Comparison of ENCODE assay signal across 1 cellular context in the genomic region with DNA sequence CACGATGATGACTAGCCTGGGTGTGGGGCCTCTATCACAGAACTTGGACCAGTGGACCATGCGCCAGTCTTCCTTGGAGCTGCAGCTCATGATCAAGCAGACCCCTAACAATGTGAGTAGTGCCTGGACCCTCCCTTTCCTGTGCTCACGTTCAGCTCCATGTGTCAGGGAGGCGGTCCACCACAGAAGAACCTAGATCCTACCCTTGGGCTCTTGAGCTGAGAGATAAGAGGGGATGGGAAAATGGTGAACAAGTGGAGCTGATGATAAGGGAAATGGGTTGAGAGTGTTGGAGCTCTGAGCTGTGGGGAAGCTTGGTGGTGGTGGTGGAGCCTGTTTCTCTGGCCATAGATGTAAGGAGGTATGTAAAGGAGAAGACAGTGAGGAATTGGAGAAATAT.
A peak's percentile ranks its signal among the peaks of the same experiment; 100 is the strongest.
TF ChIP-seq lines count a peak whose summit lies in the region.

No MANE protein-coding gene starts in this region.

TF ChIP-seq in K562, 482 proteins besides CTCF, POLR2A, EP300 and RAD21 (continues in another document):
- TF ChIP-seq POLR2G (IDR thresholded peaks at IDR 0.05; ENCODE audit: low read depth, low read length) (no peak), SMARCE1 (IDR thresholded peaks at IDR 0.05) (peak; percentile 82), TAL1 (IDR thresholded peaks at IDR 0.05) (peak; percentile 96), NCOR1 (IDR thresholded peaks at IDR 0.05) (peak; percentile 93), LEF1 (IDR thresholded peaks at IDR 0.05) (peak; percentile 45; the same call in 1 of the 2 replicates), MYC (IDR thresholded peaks at IDR 0.05; ENCODE audit: low read depth, low read length) (peak; percentile 47; the same call in 1 of the 2 replicates), MYC (CRISPR knock-in tag; IDR thresholded peaks at IDR 0.05; ENCODE audit: borderline replicate concordance, low read depth) (no peak), SOX6 (IDR thresholded peaks at IDR 0.05) (peak; percentile 71), ELF4 (CRISPR knock-in tag; IDR thresholded peaks at IDR 0.05) (peak; percentile 61; the same call in 1 of the 2 replicates), SMARCA4 (IDR thresholded peaks at IDR 0.05) (peak; percentile 93), ZNF140 (CRISPR knock-in tag; IDR thresholded peaks at IDR 0.05) (no peak), GATA2 (CRISPR knock-in tag; IDR thresholded peaks at IDR 0.05) (peak; percentile 92), BHLHE40 (IDR thresholded peaks at IDR 0.05; ENCODE audit: low read length) (peak; percentile 91), ZNF384 (IDR thresholded peaks at IDR 0.05; ENCODE audit: low read depth, low read length) (no peak), CXXC5 (CRISPR knock-in tag; IDR thresholded peaks at IDR 0.05) (peak; percentile 34; the same call in 1 of the 2 replicates), MAFK (IDR thresholded peaks at IDR 0.05; ENCODE audit: low read length) (no peak), POLR2B (IDR thresholded peaks at IDR 0.05; ENCODE audit: low read depth, partially characterized antibody) (no peak), ZBTB11 (CRISPR knock-in tag; IDR thresholded peaks at IDR 0.05) (peak in 1 of 3 experiments; percentile 45; a peak in 1 of 6 replicates), JUND (IDR thresholded peaks at IDR 0.05; ENCODE audit: borderline replicate concordance, low read depth, low read length) (peak; percentile 36; the same call in 1 of the 2 replicates), JUND (tag; IDR thresholded peaks at IDR 0.05; ENCODE audit: borderline replicate concordance, low read depth, low read length) (no peak; the same call in 2 of the 3 replicates), COPS2 (conservative IDR thresholded peaks at IDR 0.05) (no peak), ARNT (IDR thresholded peaks at IDR 0.05) (0 out of 4 replicates have a peak, but pooled peaks of 1 of the 2 experiments have one; percentile 49), TBL1XR1 (IDR thresholded peaks at IDR 0.05; ENCODE audit: low read length in 2 of 2) (peak; percentile 44 to 79; a peak in 1 of 4 replicates), MTA2 (IDR thresholded peaks at IDR 0.05; ENCODE audit: low read depth) (peak; percentile 90), KLF16 (IDR thresholded peaks at IDR 0.05) (peak; percentile 80), PHB2 (IDR thresholded peaks at IDR 0.05; ENCODE audit: low read depth) (0 out of 2 replicates have a peak, but pooled peaks have one; percentile 64), SRF (CRISPR knock-in tag; IDR thresholded peaks at IDR 0.05) (no peak), NCOA1 (IDR thresholded peaks at IDR 0.05; ENCODE audit: low read depth) (peak; percentile 48; the same call in 1 of the 2 replicates), ZNF766 (CRISPR knock-in tag; conservative IDR thresholded peaks at IDR 0.05) (peak; percentile 46; the same call in 1 of the 2 replicates), POLR2AphosphoS5 (IDR thresholded peaks at IDR 0.05; ENCODE audit: control insufficient read depth, insufficient read depth, low read depth, low read length) (peak; percentile 88), TARDBP (IDR thresholded peaks at IDR 0.05) (no peak), SMAD4 (CRISPR knock-in tag; conservative IDR thresholded peaks at IDR 0.05) (0 out of 2 replicates have a peak, but pooled peaks have one; percentile 29), ZNF583 (CRISPR knock-in tag; IDR thresholded peaks at IDR 0.05) (no peak), TCF3 (CRISPR knock-in tag; IDR thresholded peaks at IDR 0.05) (peak; percentile 97), KDM1A (IDR thresholded peaks at IDR 0.05) (peak; percentile 57 to 73; a peak in 3 of 4 replicates), NR2C2 (CRISPR knock-in tag; IDR thresholded peaks at IDR 0.05) (no peak), NR2C2 (tag; IDR thresholded peaks at IDR 0.05) (no peak), BCOR (IDR thresholded peaks at IDR 0.05) (peak; percentile 64), CBFA2T3 (IDR thresholded peaks at IDR 0.05) (peak; percentile 97), FOSL1 (tag; conservative IDR thresholded peaks at IDR 0.05) (0 out of 2 replicates have a peak, but pooled peaks have one; percentile 17), MTA3 (IDR thresholded peaks at IDR 0.05; ENCODE audit: borderline replicate concordance) (0 out of 2 replicates have a peak, but pooled peaks have one; percentile 39), ZNF395 (CRISPR knock-in tag; IDR thresholded peaks at IDR 0.05) (peak; percentile 51; the same call in 1 of the 2 replicates), NFIC (IDR thresholded peaks at IDR 0.05) (peak; percentile 85), TEAD4 (IDR thresholded peaks at IDR 0.05; ENCODE audit: low read length) (peak; percentile 94), TEAD4 (CRISPR knock-in tag; IDR thresholded peaks at IDR 0.05; ENCODE audit: borderline replicate concordance) (no peak), VEZF1 (CRISPR knock-in tag; IDR thresholded peaks at IDR 0.05) (peak; percentile 27; the same call in 1 of the 2 replicates), MBD2 (IDR thresholded peaks at IDR 0.05; ENCODE audit: borderline replicate concordance, low read depth) (peak; percentile 31; the same call in 1 of the 2 replicates), DPF2 (IDR thresholded peaks at IDR 0.05) (peak; percentile 94), CREB1 (IDR thresholded peaks at IDR 0.05) (peak; percentile 32; the same call in 1 of the 2 replicates), CREB1 (CRISPR knock-in tag; IDR thresholded peaks at IDR 0.05) (no peak), SPI1 (IDR thresholded peaks at IDR 0.05; ENCODE audit: borderline replicate concordance, low read depth, low read length) (0 out of 2 replicates have a peak, but pooled peaks have one; percentile 10)
- TF ChIP-seq, protein P1, sequence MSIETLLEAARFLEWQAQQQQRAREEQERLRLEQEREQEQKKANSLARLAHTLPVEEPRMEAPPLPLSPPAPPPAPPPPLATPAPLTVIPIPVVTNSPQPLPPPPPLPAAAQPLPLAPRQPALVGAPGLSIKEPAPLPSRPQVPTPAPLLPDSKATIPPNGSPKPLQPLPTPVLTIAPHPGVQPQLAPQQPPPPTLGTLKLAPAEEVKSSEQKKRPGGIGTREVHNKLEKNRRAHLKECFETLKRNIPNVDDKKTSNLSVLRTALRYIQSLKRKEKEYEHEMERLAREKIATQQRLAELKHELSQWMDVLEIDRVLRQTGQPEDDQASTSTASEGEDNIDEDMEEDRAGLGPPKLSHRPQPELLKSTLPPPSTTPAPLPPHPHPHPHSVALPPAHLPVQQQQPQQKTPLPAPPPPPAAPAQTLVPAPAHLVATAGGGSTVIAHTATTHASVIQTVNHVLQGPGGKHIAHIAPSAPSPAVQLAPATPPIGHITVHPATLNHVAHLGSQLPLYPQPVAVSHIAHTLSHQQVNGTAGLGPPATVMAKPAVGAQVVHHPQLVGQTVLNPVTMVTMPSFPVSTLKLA (conservative IDR thresholded peaks at IDR 0.05): peak; percentile 44 to 72
- TF ChIP-seq, protein P2, sequence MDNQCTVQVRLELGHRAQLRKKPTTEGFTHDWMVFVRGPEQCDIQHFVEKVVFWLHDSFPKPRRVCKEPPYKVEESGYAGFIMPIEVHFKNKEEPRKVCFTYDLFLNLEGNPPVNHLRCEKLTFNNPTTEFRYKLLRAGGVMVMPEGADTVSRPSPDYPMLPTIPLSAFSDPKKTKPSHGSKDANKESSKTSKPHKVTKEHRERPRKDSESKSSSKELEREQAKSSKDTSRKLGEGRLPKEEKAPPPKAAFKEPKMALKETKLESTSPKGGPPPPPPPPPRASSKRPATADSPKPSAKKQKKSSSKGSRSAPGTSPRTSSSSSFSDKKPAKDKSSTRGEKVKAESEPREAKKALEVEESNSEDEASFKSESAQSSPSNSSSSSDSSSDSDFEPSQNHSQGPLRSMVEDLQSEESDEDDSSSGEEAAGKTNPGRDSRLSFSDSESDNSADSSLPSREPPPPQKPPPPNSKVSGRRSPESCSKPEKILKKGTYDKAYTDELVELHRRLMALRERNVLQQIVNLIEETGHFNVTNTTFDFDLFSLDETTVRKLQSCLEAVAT (IDR thresholded peaks at IDR 0.05): peak in 1 of 2 experiments; percentile 37; a peak in 1 of 4 replicates
- TF ChIP-seq, protein P3, sequence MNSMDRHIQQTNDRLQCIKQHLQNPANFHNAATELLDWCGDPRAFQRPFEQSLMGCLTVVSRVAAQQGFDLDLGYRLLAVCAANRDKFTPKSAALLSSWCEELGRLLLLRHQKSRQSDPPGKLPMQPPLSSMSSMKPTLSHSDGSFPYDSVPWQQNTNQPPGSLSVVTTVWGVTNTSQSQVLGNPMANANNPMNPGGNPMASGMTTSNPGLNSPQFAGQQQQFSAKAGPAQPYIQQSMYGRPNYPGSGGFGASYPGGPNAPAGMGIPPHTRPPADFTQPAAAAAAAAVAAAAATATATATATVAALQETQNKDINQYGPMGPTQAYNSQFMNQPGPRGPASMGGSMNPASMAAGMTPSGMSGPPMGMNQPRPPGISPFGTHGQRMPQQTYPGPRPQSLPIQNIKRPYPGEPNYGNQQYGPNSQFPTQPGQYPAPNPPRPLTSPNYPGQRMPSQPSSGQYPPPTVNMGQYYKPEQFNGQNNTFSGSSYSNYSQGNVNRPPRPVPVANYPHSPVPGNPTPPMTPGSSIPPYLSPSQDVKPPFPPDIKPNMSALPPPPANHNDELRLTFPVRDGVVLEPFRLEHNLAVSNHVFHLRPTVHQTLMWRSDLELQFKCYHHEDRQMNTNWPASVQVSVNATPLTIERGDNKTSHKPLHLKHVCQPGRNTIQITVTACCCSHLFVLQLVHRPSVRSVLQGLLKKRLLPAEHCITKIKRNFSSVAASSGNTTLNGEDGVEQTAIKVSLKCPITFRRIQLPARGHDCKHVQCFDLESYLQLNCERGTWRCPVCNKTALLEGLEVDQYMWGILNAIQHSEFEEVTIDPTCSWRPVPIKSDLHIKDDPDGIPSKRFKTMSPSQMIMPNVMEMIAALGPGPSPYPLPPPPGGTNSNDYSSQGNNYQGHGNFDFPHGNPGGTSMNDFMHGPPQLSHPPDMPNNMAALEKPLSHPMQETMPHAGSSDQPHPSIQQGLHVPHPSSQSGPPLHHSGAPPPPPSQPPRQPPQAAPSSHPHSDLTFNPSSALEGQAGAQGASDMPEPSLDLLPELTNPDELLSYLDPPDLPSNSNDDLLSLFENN (IDR thresholded peaks at IDR 0.05; ENCODE audit: low read depth in 2 of 2, low read length in 2 of 2): peak in 1 of 2 experiments; percentile 70; a peak in 1 of 4 replicates
